In the genomic region with DNA sequence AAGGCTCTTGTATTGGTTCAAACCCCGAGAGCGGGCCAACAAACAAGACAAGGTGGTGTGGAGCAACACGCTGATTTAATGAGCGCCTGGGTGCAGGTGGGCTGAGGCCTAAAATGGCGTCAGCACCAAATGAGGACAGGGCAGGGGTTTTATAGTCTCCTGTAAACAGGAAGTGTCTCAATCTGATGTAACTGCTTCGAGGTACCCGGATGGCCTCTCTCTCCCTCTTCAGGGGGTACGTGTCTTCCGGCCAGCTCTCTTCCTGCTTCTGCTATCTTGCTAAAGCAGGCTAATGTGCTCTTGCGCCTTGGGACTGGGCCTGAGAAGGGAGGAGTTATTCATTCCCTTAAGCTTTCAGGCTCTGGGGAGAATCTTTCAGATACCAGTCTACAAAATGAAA, we compare ENCODE assay signal across 1 cellular context.
TF ChIP-seq lines count a peak whose summit lies in the region.

No MANE protein-coding gene starts in this region.

TF ChIP-seq in H1, 55 proteins besides CTCF, POLR2A, EP300 and RAD21:
- peak; percentile 6 for TF ChIP-seq ASH2L (IDR thresholded peaks at IDR 0.05; ENCODE audit: low read length)
- TF ChIP-seq, protein P1, sequence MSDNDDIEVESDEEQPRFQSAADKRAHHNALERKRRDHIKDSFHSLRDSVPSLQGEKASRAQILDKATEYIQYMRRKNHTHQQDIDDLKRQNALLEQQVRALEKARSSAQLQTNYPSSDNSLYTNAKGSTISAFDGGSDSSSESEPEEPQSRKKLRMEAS (IDR thresholded peaks at IDR 0.05), result 0 out of 2 replicates have a peak, but pooled peaks have one; percentile 13
